ENCODE assay signal across 8 cellular contexts in genomic region chr20:32109392-32110172, GRCh38. TPM values are rescaled to one million over a fixed set of nuclear protein-coding genes. Genes with fewer than 3 reads are reported as not detected.
A peak's percentile ranks its signal among the peaks of the same experiment; 100 is the strongest.
DNase-seq lines count a peak whose midpoint lies in the region; ATAC-seq and TF ChIP-seq lines count a peak whose summit lies in the region.

TM9SF4 (plus strand) TSS chr20:32109714; CDS start chr20:32109741, 27 bp downstream.

- H3K9me3 ChIP-seq in mucosa of descending colon = no peaks in the 10 kb centered on the region

- DNase-seq in DMS 273 treated with DMSO at 0.1 percent for 48 hours (lab: John Stamatoyannopoulos, UW) (peak; percentile 92), OCI-M2 (lab: John Stamatoyannopoulos, UW; ENCODE audit: unreplicated experiment) (peak; percentile 81), activated T-cell treated with anti-CD3 and anti-CD28 coated beads for 48 hours (ENCODE audit: low read depth) (peak; percentile 82), epithelial cell of prostate (ENCODE audit: low read depth, low spot score) (peak; percentile 70), mucosa of descending colon (peak; percentile 90 to 96 (median 92))
- peak; percentile 81 for DNase-seq in stimulated activated CD8-positive, alpha-beta memory T cell treated with anti-CD3 and anti-CD28 coated beads, Interleukin-4, amount 100 ng/mL, for 24 hours (ENCODE audit: low read depth)

- TF ChIP-seq CTCF in mucosa of descending colon (IDR thresholded peaks at IDR 0.05) = no peak

- no peaks in the 10 kb centered on the region for H3K27me3 Mint-ChIP-seq in IgD-negative memory B cell

- intact Hi-C loops in mucosa of descending colon (cut with DNase I, micrococcal nuclease) = no loop called here

- peak; percentile 85 for ATAC-seq in GM21529 (IDR thresholded peaks at IDR 0.05; ENCODE audit: unreplicated experiment)
- ATAC-seq in mucosa of descending colon = peak; percentile 84

- H3K4me1 ChIP-seq in mucosa of descending colon (ENCODE audit: low read depth) = peaks cover 29% of the 10 kb centered on the region

- no peaks in the 10 kb centered on the region for H3K9me3 Mint-ChIP-seq in IgD-negative memory B cell

- peak within 1 kb of the TSS; percentile 93 for H3K27ac ChIP-seq in epithelial cell of prostate

- H3K4me1 Mint-ChIP-seq in IgD-negative memory B cell = peaks cover 4 to 28% (median 15%) of the 10 kb centered on the region in 3 donors

- peaks cover 2% of the 10 kb centered on the region for H3K36me3 Mint-ChIP-seq in IgD-negative memory B cell

- no peaks in the 10 kb centered on the region for H3K36me3 ChIP-seq in mucosa of descending colon (ENCODE audit: low read depth)

- H3K27ac Mint-ChIP-seq in IgD-negative memory B cell = peak within 1 kb of the TSS; percentile 90 to 100 (median 97)

- H3K4me3 Mint-ChIP-seq in IgD-negative memory B cell = peak within 1 kb of the TSS; percentile 86 to 100 (median 96)

- peak within 1 kb of the TSS; percentile 69 for H3K4me3 ChIP-seq in mucosa of descending colon

RNA-seq across cellular contexts. Expression of gene TM9SF4, which starts in this region (rescaled TPM):
- 30.1 TPM for polyA plus RNA-seq in IgD-negative memory B cell
- 10 to 100 TPM; 54.1 to 74.7 (median 65.8) TPM for total RNA-seq in mucosa of descending colon

Comparison
In these comparisons a context has a peak if more than half of its experiments do, and no peak if none do; other contexts are left out.
1. Peak in every context shown above with its lines: DNase-seq, ATAC-seq, H3K4me3 ChIP-seq and H3K27ac ChIP-seq.